Comparison of ENCODE assay signal across 1 cellular context in the genomic region with DNA sequence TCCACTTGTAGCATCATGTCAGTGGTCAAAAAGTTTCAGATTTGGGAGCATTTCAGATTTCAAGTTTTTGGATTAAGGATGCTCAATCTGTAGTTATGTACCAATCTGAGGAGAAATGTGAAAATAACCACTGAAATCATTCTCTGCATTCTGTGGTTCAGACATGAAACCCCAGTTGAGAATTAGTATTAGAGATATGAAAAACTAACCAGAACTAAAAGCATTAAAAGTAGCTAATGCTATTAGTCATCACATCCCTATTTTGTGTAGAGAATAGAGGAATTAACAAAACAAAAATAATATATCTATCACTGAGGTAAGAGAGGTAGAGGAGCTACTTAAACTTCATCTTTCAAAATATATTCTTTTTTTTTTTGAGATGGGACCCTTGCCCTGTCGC.
TF ChIP-seq lines count a peak whose summit lies in the region.

No MANE protein-coding gene starts in this region.

TF ChIP-seq in GM12878, 131 proteins besides CTCF, POLR2A, EP300 and RAD21 (continued from another document):
- TF ChIP-seq, protein P1, sequence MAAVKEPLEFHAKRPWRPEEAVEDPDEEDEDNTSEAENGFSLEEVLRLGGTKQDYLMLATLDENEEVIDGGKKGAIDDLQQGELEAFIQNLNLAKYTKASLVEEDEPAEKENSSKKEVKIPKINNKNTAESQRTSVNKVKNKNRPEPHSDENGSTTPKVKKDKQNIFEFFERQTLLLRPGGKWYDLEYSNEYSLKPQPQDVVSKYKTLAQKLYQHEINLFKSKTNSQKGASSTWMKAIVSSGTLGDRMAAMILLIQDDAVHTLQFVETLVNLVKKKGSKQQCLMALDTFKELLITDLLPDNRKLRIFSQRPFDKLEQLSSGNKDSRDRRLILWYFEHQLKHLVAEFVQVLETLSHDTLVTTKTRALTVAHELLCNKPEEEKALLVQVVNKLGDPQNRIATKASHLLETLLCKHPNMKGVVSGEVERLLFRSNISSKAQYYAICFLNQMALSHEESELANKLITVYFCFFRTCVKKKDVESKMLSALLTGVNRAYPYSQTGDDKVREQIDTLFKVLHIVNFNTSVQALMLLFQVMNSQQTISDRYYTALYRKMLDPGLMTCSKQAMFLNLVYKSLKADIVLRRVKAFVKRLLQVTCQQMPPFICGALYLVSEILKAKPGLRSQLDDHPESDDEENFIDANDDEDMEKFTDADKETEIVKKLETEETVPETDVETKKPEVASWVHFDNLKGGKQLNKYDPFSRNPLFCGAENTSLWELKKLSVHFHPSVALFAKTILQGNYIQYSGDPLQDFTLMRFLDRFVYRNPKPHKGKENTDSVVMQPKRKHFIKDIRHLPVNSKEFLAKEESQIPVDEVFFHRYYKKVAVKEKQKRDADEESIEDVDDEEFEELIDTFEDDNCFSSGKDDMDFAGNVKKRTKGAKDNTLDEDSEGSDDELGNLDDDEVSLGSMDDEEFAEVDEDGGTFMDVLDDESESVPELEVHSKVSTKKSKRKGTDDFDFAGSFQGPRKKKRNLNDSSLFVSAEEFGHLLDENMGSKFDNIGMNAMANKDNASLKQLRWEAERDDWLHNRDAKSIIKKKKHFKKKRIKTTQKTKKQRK (IDR thresholded peaks at IDR 0.05; ENCODE audit: low read depth, low read length) = no peak
- TF ChIP-seq STAT1 (conservative IDR thresholded peaks at IDR 0.05) (no peak), NFIC (IDR thresholded peaks at IDR 0.05; ENCODE audit: low read depth, low read length) (peak; percentile 54; the same call in 1 of the 2 replicates), MTA2 (IDR thresholded peaks at IDR 0.05; ENCODE audit: low read depth) (peak; percentile 27; the same call in 1 of the 2 replicates), RUNX3 (IDR thresholded peaks at IDR 0.05; ENCODE audit: low read length) (peak; percentile 85), HDAC6 (IDR thresholded peaks at IDR 0.05; ENCODE audit: unreplicated experiment) (no peak)
- TF ChIP-seq, protein P2, sequence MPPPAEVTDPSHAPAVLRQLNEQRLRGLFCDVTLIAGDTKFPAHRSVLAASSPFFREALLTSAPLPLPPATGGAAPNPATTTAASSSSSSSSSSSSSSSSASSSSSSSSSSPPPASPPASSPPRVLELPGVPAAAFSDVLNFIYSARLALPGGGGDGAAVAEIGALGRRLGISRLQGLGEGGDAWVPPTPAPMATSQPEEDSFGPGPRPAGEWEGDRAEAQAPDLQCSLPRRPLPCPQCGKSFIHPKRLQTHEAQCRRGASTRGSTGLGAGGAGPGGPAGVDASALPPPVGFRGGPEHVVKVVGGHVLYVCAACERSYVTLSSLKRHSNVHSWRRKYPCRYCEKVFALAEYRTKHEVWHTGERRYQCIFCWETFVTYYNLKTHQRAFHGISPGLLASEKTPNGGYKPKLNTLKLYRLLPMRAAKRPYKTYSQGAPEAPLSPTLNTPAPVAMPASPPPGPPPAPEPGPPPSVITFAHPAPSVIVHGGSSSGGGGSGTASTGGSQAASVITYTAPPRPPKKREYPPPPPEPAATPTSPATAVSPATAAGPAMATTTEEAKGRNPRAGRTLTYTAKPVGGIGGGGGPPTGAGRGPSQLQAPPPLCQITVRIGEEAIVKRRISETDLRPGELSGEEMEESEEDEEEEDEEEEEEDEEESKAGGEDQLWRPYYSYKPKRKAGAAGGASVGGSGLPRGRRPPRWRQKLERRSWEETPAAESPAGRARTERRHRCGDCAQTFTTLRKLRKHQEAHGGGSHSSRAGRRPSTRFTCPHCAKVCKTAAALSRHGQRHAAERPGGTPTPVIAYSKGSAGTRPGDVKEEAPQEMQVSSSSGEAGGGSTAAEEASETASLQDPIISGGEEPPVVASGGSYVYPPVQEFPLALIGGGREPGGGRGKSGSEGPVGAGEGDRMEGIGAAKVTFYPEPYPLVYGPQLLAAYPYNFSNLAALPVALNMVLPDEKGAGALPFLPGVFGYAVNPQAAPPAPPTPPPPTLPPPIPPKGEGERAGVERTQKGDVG (CRISPR knock-in tag; IDR thresholded peaks at IDR 0.05) = no peak
